10 cellular contexts compared by ENCODE assay signal in the genomic region with DNA sequence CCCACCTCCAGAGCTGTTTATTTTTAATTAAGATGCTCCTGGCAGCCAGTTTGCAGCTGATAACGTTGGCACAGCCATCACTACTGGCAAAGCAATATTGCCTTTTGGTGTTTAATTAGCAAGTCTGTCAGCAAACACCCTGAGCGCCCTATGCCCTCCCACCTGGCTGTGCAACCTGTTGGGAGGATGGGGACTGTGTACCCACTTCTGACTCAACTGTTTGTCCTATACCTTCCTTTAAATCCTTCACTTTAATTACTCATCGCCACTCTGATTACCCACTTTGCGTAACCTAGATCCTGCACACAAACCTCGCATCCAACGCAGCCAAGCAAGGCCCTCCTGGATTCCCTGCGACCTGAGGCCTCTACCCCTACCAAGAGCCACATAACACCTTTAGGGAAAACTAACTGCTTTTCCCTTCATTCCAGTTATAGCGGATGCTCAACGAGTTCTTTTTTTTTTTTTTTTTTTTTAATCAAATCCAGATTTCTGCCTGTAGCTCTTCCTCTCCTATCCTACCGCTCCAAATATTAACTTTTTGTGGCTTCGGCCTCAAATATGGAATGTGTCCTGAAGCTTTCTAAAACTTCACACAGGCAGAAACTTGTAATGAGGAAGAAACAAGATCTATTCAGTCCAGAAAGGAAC.
DNase-seq lines count a peak whose midpoint lies in the region; ATAC-seq and TF ChIP-seq lines count a peak whose summit lies in the region.
"Had no signal": no experiment of that assay in that cellular context is flagged by ENCODE, and none has a peak within 500 bp of the region (broad histone marks: within the 10 kb centered on the region; RNA-seq: fewer than 3 reads in every experiment).

No MANE protein-coding gene starts in this region.

- ATAC-seq in foreskin keratinocyte (peak; percentile 13), HG03097 (IDR thresholded peaks at IDR 0.05; ENCODE audit: low FRiP score, unreplicated experiment) (no peak)
- no peak for ATAC-seq in stimulated activated effector memory CD8-positive, alpha-beta T cell treated with anti-CD3 and anti-CD28 coated beads, Interleukin-12 subunit alpha, Interleukin-12 subunit beta, amount 100 ng/mL, for 72 hours

- no peak for TF ChIP-seq CTCF in SK-N-SH (IDR thresholded peaks at IDR 0.05)
- no peak for TF ChIP-seq CTCF in foreskin keratinocyte (conservative IDR thresholded peaks at IDR 0.05)

- peak overlapping the region; percentile 97 to 98 for H3K27ac ChIP-seq in SK-N-SH (ENCODE audit: low read depth in 2 of 2, low read length in 1 of 2)
- peak overlapping the region; percentile 27 for H3K27ac ChIP-seq in foreskin keratinocyte

- peak overlapping the region; percentile 88 for H3K27ac Mint-ChIP-seq in stimulated activated effector memory CD8-positive, alpha-beta T cell treated with anti-CD3 and anti-CD28 coated beads, Interleukin-12 subunit alpha, Interleukin-12 subunit beta, amount 100 ng/mL, for 72 hours

- peak; percentile 12 to 58; a peak in 1 of 4 replicates for TF ChIP-seq EP300 in SK-N-SH (IDR thresholded peaks at IDR 0.05; ENCODE audit: borderline replicate concordance in 1 of 2, low read depth in 1 of 2, low read length in 1 of 2)

- H2AFZ ChIP-seq in SK-N-SH (ENCODE audit: low read depth), result no peak overlapping the region

- H3K36me3 ChIP-seq in SK-N-SH (replicated peaks in 1 of 2; ENCODE audit: control insufficient read depth in 1 of 2, insufficient read depth in 2 of 2, low read length in 1 of 2), result no peaks in the 10 kb centered on the region
- H3K36me3 ChIP-seq in H7 (replicated peaks; ENCODE audit: control insufficient read depth, insufficient read depth, low read length), result no peaks in the 10 kb centered on the region
- H3K36me3 ChIP-seq: lower lobe of right lung had no signal

- POLR2A ChIA-PET in SK-N-SH (lab: Yijun Ruan, JAX), result interaction anchor here (0.6 to 1.4 kb wide), 4 partner anchors 11 to 167 kb away, joined by 3 read pairs; no protein-coding TSS in a partner anchor

- WGBS in SK-N-SH (ENCODE audit: low lambda C conversion rate), result 40% methylated on average over 11 of the region's 11 CpGs

- no peaks in the 10 kb centered on the region for H3K9me3 ChIP-seq in SK-N-SH
- H3K9me3 ChIP-seq: lower lobe of right lung, MG63 had no signal

- peaks cover 12% of the 10 kb centered on the region for H3K36me3 Mint-ChIP-seq in stimulated activated effector memory CD8-positive, alpha-beta T cell treated with anti-CD3 and anti-CD28 coated beads, Interleukin-12 subunit alpha, Interleukin-12 subunit beta, amount 100 ng/mL, for 72 hours

- no peaks in the 10 kb centered on the region for H3K9me2 ChIP-seq in SK-N-SH

- peak overlapping the region; percentile 60 for H3K4me3 Mint-ChIP-seq in stimulated activated effector memory CD8-positive, alpha-beta T cell treated with anti-CD3 and anti-CD28 coated beads, Interleukin-12 subunit alpha, Interleukin-12 subunit beta, amount 100 ng/mL, for 72 hours
- H3K4me3 Mint-ChIP-seq: central memory CD8-positive, alpha-beta T cell had no signal

- CTCF ChIA-PET in SK-N-SH (lab: Yijun Ruan, JAX), result interaction anchor here (1.1 to 28.6 kb wide), 4 partner anchors 13 to 202 kb away, joined by 3 to 591 read pairs (median 20); no protein-coding TSS in a partner anchor

- DNase-seq in LoVo (ENCODE audit: low spot score) (peak; percentile 52), SK-N-SH (no peak), foreskin keratinocyte (peak in 1 of 2 donors; percentile 41), H7 (no peak)
- no peak for DNase-seq in stimulated activated effector memory CD8-positive, alpha-beta T cell treated with anti-CD3 and anti-CD28 coated beads, Interleukin-12 subunit alpha, Interleukin-12 subunit beta, amount 100 ng/mL, for 72 hours (ENCODE audit: low spot score in 2 of 2)
- DNase-seq in activated effector memory CD4-positive, alpha-beta T cell treated with anti-CD3 and anti-CD28 coated beads, Interleukin-2, amount 50 U/mL, for 16 hours, result no peak
- DNase-seq: lower lobe of right lung had no signal

- H3K9ac ChIP-seq in SK-N-SH, result peak overlapping the region; percentile 52; the same call in 1 of the 2 replicates

- H3K4me1 Mint-ChIP-seq in stimulated activated effector memory CD8-positive, alpha-beta T cell treated with anti-CD3 and anti-CD28 coated beads, Interleukin-12 subunit alpha, Interleukin-12 subunit beta, amount 100 ng/mL, for 72 hours, result peaks cover 39% of the 10 kb centered on the region

- peaks cover 78 to 81% of the 10 kb centered on the region in 2 experiments for H3K4me1 ChIP-seq in SK-N-SH (ENCODE audit: control insufficient read depth in 1 of 2, insufficient read depth in 2 of 2, low read depth in 1 of 2, low read length in 1 of 2)
- peaks cover 46% of the 10 kb centered on the region for H3K4me1 ChIP-seq in foreskin keratinocyte

- no peaks in the 10 kb centered on the region for H3K27me3 ChIP-seq in SK-N-SH (ENCODE audit: insufficient read depth)
- H3K27me3 ChIP-seq in foreskin keratinocyte, result no peaks in the 10 kb centered on the region
- H3K27me3 ChIP-seq in H7 (ENCODE audit: control insufficient read depth, insufficient read depth, low read length), result no peaks in the 10 kb centered on the region
- H3K27me3 ChIP-seq: MG63 had no signal

- H4K20me1 ChIP-seq in SK-N-SH (ENCODE audit: insufficient read depth), result peaks cover 4% of the 10 kb centered on the region; the same call in 1 of the 2 replicates

- no peak for TF ChIP-seq RAD21 in SK-N-SH (IDR thresholded peaks at IDR 0.05; ENCODE audit: low read length)

- no peaks in the 10 kb centered on the region for H3K9me3 Mint-ChIP-seq in stimulated activated effector memory CD8-positive, alpha-beta T cell treated with anti-CD3 and anti-CD28 coated beads, Interleukin-12 subunit alpha, Interleukin-12 subunit beta, amount 100 ng/mL, for 72 hours
- H3K9me3 Mint-ChIP-seq: central memory CD8-positive, alpha-beta T cell had no signal

- H3K4me3 ChIP-seq in SK-N-SH (ENCODE audit: low read depth in 2 of 2, low read length in 1 of 2) (no peak overlapping the region), H7 (ENCODE audit: insufficient read depth, low read depth, low read length) (no peak overlapping the region)

- peaks cover 98% of the 10 kb centered on the region for H3K79me2 ChIP-seq in SK-N-SH (ENCODE audit: insufficient read depth)

- H3F3A ChIP-seq in SK-N-SH (replicated peaks; ENCODE audit: insufficient read depth), result peaks cover 68% of the 10 kb centered on the region

- H3K4me2 ChIP-seq in SK-N-SH, result peak overlapping the region; percentile 60

TF ChIP-seq in SK-N-SH, 30 proteins besides CTCF, POLR2A, EP300 and RAD21 (continues in another document):
- TF ChIP-seq, protein P1, sequence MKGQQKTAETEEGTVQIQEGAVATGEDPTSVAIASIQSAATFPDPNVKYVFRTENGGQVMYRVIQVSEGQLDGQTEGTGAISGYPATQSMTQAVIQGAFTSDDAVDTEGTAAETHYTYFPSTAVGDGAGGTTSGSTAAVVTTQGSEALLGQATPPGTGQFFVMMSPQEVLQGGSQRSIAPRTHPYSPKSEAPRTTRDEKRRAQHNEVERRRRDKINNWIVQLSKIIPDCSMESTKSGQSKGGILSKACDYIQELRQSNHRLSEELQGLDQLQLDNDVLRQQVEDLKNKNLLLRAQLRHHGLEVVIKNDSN (IDR thresholded peaks at IDR 0.05; ENCODE audit: borderline replicate concordance, low read depth), result no peak
- TF ChIP-seq ELF1 (IDR thresholded peaks at IDR 0.05) (no peak), RCOR1 (IDR thresholded peaks at IDR 0.05; ENCODE audit: low read length) (no peak), TEAD4 (IDR thresholded peaks at IDR 0.05; ENCODE audit: borderline replicate concordance, insufficient read depth) (no peak), TCF12 (IDR thresholded peaks at IDR 0.05) (peak; percentile 86), SMC3 (IDR thresholded peaks at IDR 0.05; ENCODE audit: low read depth, low read length) (no peak), FOSL2 (IDR thresholded peaks at IDR 0.05; ENCODE audit: borderline replicate concordance, low read depth) (no peak), NRF1 (IDR thresholded peaks at IDR 0.05; ENCODE audit: low read depth, low read length) (no peak), RXRA (IDR thresholded peaks at IDR 0.05; ENCODE audit: borderline replicate concordance, low read depth) (no peak), FOXJ3 (CRISPR knock-in tag; IDR thresholded peaks at IDR 0.05) (no peak), YY1 (IDR thresholded peaks at IDR 0.05; ENCODE audit: low read depth) (no peak)
- TF ChIP-seq, protein P2, sequence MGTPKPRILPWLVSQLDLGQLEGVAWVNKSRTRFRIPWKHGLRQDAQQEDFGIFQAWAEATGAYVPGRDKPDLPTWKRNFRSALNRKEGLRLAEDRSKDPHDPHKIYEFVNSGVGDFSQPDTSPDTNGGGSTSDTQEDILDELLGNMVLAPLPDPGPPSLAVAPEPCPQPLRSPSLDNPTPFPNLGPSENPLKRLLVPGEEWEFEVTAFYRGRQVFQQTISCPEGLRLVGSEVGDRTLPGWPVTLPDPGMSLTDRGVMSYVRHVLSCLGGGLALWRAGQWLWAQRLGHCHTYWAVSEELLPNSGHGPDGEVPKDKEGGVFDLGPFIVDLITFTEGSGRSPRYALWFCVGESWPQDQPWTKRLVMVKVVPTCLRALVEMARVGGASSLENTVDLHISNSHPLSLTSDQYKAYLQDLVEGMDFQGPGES (IDR thresholded peaks at IDR 0.05; ENCODE audit: low read depth, low read length), result no peak
- TF ChIP-seq, protein P3, sequence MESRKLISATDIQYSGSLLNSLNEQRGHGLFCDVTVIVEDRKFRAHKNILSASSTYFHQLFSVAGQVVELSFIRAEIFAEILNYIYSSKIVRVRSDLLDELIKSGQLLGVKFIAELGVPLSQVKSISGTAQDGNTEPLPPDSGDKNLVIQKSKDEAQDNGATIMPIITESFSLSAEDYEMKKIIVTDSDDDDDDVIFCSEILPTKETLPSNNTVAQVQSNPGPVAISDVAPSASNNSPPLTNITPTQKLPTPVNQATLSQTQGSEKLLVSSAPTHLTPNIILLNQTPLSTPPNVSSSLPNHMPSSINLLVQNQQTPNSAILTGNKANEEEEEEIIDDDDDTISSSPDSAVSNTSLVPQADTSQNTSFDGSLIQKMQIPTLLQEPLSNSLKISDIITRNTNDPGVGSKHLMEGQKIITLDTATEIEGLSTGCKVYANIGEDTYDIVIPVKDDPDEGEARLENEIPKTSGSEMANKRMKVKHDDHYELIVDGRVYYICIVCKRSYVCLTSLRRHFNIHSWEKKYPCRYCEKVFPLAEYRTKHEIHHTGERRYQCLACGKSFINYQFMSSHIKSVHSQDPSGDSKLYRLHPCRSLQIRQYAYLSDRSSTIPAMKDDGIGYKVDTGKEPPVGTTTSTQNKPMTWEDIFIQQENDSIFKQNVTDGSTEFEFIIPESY (IDR thresholded peaks at IDR 0.05; ENCODE audit: borderline replicate concordance, low read depth), result no peak
